ENCODE assay signal across 2 cellular contexts in the genomic region with DNA sequence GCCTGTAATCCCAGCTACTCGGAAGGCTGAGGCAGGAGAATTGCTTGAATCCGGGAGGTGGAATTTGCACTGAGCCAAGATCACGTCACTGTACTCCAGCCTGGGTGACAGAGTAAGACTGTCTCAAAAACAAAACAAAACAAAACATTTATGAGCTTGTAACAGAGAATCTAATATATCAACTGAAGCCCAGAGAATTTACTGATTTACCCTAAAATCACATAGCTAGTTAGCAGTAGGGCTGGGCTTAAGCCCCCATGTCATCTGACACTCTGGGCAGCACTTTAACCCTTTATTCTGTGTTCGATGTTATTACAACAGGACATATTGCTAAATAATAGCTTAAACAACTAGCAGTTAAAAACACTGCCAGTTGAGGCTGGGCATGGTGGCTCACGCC.
TF ChIP-seq lines count a peak whose summit lies in the region.

No MANE protein-coding gene starts in this region.

TF ChIP-seq in SK-N-SH, 30 proteins besides CTCF, POLR2A, EP300 and RAD21 (continued from another document):
- TF ChIP-seq, protein P1, sequence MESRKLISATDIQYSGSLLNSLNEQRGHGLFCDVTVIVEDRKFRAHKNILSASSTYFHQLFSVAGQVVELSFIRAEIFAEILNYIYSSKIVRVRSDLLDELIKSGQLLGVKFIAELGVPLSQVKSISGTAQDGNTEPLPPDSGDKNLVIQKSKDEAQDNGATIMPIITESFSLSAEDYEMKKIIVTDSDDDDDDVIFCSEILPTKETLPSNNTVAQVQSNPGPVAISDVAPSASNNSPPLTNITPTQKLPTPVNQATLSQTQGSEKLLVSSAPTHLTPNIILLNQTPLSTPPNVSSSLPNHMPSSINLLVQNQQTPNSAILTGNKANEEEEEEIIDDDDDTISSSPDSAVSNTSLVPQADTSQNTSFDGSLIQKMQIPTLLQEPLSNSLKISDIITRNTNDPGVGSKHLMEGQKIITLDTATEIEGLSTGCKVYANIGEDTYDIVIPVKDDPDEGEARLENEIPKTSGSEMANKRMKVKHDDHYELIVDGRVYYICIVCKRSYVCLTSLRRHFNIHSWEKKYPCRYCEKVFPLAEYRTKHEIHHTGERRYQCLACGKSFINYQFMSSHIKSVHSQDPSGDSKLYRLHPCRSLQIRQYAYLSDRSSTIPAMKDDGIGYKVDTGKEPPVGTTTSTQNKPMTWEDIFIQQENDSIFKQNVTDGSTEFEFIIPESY (IDR thresholded peaks at IDR 0.05; ENCODE audit: borderline replicate concordance, low read depth): no peak
- TF ChIP-seq ELF1 (IDR thresholded peaks at IDR 0.05): no peak
- TF ChIP-seq EZH2phosphoT487 (IDR thresholded peaks at IDR 0.05; ENCODE audit: borderline replicate concordance, low read depth): no peak
- TF ChIP-seq FOXJ3 (CRISPR knock-in tag; IDR thresholded peaks at IDR 0.05): no peak
- TF ChIP-seq RXRA (IDR thresholded peaks at IDR 0.05; ENCODE audit: borderline replicate concordance, low read depth): no peak
- TF ChIP-seq FOXM1 (IDR thresholded peaks at IDR 0.05; ENCODE audit: low read depth): no peak
- no peak for TF ChIP-seq GABPA (IDR thresholded peaks at IDR 0.05; ENCODE audit: low read depth)
- TF ChIP-seq TCF12 (IDR thresholded peaks at IDR 0.05): no peak
- TF ChIP-seq, protein P2, sequence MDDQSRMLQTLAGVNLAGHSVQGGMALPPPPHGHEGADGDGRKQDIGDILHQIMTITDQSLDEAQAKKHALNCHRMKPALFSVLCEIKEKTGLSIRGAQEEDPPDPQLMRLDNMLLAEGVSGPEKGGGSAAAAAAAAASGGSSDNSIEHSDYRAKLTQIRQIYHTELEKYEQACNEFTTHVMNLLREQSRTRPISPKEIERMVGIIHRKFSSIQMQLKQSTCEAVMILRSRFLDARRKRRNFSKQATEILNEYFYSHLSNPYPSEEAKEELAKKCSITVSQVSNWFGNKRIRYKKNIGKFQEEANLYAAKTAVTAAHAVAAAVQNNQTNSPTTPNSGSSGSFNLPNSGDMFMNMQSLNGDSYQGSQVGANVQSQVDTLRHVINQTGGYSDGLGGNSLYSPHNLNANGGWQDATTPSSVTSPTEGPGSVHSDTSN (IDR thresholded peaks at IDR 0.05): no peak
- no peak for TF ChIP-seq YY1 (IDR thresholded peaks at IDR 0.05; ENCODE audit: low read depth)
- no peak for TF ChIP-seq SMC3 (IDR thresholded peaks at IDR 0.05; ENCODE audit: low read depth, low read length)
- TF ChIP-seq MXI1 (IDR thresholded peaks at IDR 0.05; ENCODE audit: low read depth, low read length): no peak
- TF ChIP-seq, protein P3, sequence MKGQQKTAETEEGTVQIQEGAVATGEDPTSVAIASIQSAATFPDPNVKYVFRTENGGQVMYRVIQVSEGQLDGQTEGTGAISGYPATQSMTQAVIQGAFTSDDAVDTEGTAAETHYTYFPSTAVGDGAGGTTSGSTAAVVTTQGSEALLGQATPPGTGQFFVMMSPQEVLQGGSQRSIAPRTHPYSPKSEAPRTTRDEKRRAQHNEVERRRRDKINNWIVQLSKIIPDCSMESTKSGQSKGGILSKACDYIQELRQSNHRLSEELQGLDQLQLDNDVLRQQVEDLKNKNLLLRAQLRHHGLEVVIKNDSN (IDR thresholded peaks at IDR 0.05; ENCODE audit: borderline replicate concordance, low read depth): no peak
- TF ChIP-seq JUND (IDR thresholded peaks at IDR 0.05): no peak
- TF ChIP-seq, protein P4, sequence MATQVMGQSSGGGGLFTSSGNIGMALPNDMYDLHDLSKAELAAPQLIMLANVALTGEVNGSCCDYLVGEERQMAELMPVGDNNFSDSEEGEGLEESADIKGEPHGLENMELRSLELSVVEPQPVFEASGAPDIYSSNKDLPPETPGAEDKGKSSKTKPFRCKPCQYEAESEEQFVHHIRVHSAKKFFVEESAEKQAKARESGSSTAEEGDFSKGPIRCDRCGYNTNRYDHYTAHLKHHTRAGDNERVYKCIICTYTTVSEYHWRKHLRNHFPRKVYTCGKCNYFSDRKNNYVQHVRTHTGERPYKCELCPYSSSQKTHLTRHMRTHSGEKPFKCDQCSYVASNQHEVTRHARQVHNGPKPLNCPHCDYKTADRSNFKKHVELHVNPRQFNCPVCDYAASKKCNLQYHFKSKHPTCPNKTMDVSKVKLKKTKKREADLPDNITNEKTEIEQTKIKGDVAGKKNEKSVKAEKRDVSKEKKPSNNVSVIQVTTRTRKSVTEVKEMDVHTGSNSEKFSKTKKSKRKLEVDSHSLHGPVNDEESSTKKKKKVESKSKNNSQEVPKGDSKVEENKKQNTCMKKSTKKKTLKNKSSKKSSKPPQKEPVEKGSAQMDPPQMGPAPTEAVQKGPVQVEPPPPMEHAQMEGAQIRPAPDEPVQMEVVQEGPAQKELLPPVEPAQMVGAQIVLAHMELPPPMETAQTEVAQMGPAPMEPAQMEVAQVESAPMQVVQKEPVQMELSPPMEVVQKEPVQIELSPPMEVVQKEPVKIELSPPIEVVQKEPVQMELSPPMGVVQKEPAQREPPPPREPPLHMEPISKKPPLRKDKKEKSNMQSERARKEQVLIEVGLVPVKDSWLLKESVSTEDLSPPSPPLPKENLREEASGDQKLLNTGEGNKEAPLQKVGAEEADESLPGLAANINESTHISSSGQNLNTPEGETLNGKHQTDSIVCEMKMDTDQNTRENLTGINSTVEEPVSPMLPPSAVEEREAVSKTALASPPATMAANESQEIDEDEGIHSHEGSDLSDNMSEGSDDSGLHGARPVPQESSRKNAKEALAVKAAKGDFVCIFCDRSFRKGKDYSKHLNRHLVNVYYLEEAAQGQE (IDR thresholded peaks at IDR 0.05; ENCODE audit: low read depth, low read length): no peak
- TF ChIP-seq POLR2AphosphoS5 (IDR thresholded peaks at IDR 0.05; ENCODE audit: low read depth, low read length): no peak

TF ChIP-seq in SK-N-SH treated with all-trans-retinoic acid at 6 μM for 48 hours, 23 proteins besides CTCF, POLR2A, EP300 and RAD21 (continued from another document):
- TF ChIP-seq, protein P5, sequence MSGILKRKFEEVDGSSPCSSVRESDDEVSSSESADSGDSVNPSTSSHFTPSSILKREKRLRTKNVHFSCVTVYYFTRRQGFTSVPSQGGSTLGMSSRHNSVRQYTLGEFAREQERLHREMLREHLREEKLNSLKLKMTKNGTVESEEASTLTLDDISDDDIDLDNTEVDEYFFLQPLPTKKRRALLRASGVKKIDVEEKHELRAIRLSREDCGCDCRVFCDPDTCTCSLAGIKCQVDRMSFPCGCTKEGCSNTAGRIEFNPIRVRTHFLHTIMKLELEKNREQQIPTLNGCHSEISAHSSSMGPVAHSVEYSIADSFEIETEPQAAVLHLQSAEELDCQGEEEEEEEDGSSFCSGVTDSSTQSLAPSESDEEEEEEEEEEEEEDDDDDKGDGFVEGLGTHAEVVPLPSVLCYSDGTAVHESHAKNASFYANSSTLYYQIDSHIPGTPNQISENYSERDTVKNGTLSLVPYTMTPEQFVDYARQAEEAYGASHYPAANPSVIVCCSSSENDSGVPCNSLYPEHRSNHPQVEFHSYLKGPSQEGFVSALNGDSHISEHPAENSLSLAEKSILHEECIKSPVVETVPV (CRISPR knock-in tag; IDR thresholded peaks at IDR 0.05): no peak
